15 cellular contexts compared by ENCODE assay signal in genomic region chr5:147410496-147411395, GRCh38.
DNase-seq lines count a peak whose midpoint lies in the region; ATAC-seq and TF ChIP-seq lines count a peak whose summit lies in the region.
"Had no signal": no experiment of that assay in that cellular context is flagged by ENCODE, and none has a peak within 500 bp of the region (broad histone marks: within the 10 kb centered on the region; RNA-seq: fewer than 3 reads in every experiment).

No MANE protein-coding gene starts in this region.

- H3K9me3 ChIP-seq in SK-N-SH (no peaks in the 10 kb centered on the region), neural progenitor cell (ENCODE audit: low read depth) (no peaks in the 10 kb centered on the region), transverse colon (no peaks in the 10 kb centered on the region)
- H3K9me3 ChIP-seq: upper lobe of right lung had no signal

- POLR2A ChIA-PET in SK-N-SH (lab: Yijun Ruan, JAX), result no interaction called here

- DNase-seq in SK-N-SH, result peak; percentile 40
- DNase-seq in glutamatergic neuron, result peak; percentile 53
- no peak for DNase-seq in neural progenitor cell (ENCODE audit: low spot score)
- no peak for DNase-seq in transverse colon
- DNase-seq in hypothalamus (lab: John Stamatoyannopoulos, UW), result no peak
- DNase-seq: activated CD4-positive, alpha-beta T cell treated with anti-CD3 and anti-CD28 coated beads, Interleukin-2, amount 50 U/mL, for 1 hour; activated naive CD8-positive, alpha-beta T cell treated with anti-CD3 and anti-CD28 coated beads for 36 hours; activated T-cell treated with anti-CD3 and anti-CD28 coated beads, Interleukin-2, amount 50 U/mL, for 1 hour; cerebellar nuclear complex; NCI-H1092; SIG-M5; stimulated activated CD4-positive, alpha-beta T cell treated with anti-CD3 and anti-CD28 coated beads, Interleukin-2, amount 100 ng/mL, for 48 hours; upper lobe of right lung had no signal

- TF ChIP-seq EP300 in SK-N-SH (IDR thresholded peaks at IDR 0.05; ENCODE audit: borderline replicate concordance in 1 of 2, low read depth in 1 of 2, low read length in 1 of 2) (peak in 1 of 2 experiments; percentile 57; a peak in 1 of 4 replicates), transverse colon (IDR thresholded peaks at IDR 0.05; ENCODE audit: low read depth) (no peak)

- no peak overlapping the region for H3K4me3 Mint-ChIP-seq in glutamatergic neuron (ENCODE audit: unreplicated experiment)
- H3K4me3 Mint-ChIP-seq in neural progenitor cell, result no peak overlapping the region
- H3K4me3 Mint-ChIP-seq: activated naive CD8-positive, alpha-beta T cell treated with anti-CD3 and anti-CD28 coated beads for 36 hours had no signal

- CTCF ChIA-PET in SK-N-SH (lab: Yijun Ruan, JAX), result interaction anchor here (1.0 to 4.3 kb wide), 6 partner anchors 10 to 222 kb away, joined by 3 to 21 read pairs (median 6); no protein-coding TSS in a partner anchor

- H3K9ac ChIP-seq in SK-N-SH (no peak overlapping the region), neural progenitor cell (no peak overlapping the region)

- H3K36me3 Mint-ChIP-seq in glutamatergic neuron (ENCODE audit: unreplicated experiment), result peaks cover 22% of the 10 kb centered on the region
- H3K36me3 Mint-ChIP-seq in neural progenitor cell, result peaks cover 69% of the 10 kb centered on the region
- H3K36me3 Mint-ChIP-seq: activated naive CD8-positive, alpha-beta T cell treated with anti-CD3 and anti-CD28 coated beads for 36 hours had no signal

- peaks cover 3% of the 10 kb centered on the region for H3K9me3 Mint-ChIP-seq in glutamatergic neuron (ENCODE audit: unreplicated experiment)
- H3K9me3 Mint-ChIP-seq in neural progenitor cell, result no peaks in the 10 kb centered on the region
- H3K9me3 Mint-ChIP-seq: activated naive CD8-positive, alpha-beta T cell treated with anti-CD3 and anti-CD28 coated beads for 36 hours had no signal

- no peak overlapping the region for H3K4me3 ChIP-seq in SK-N-SH (ENCODE audit: low read depth in 2 of 2, low read length in 1 of 2)
- H3K4me3 ChIP-seq in neural progenitor cell, result no peak overlapping the region
- H3K4me3 ChIP-seq in transverse colon, result no peak overlapping the region
- H3K4me3 ChIP-seq: upper lobe of right lung had no signal

- H3F3A ChIP-seq in SK-N-SH (replicated peaks; ENCODE audit: insufficient read depth) (peaks cover 7% of the 10 kb centered on the region), neural progenitor cell (ENCODE audit: low read depth) (peaks cover 65% of the 10 kb centered on the region)

- TF ChIP-seq RAD21 in SK-N-SH (IDR thresholded peaks at IDR 0.05; ENCODE audit: low read length), result no peak

- 71% methylated on average over 8 of the region's 8 CpGs for WGBS in SK-N-SH (ENCODE audit: low lambda C conversion rate)
- WGBS in transverse colon (ENCODE audit: low coverage in 1 of 2), 2 donors, result 58 to 69% methylated on average over 5 to 8 of the region's 8 CpGs

- H3K9me2 ChIP-seq in SK-N-SH, result no peaks in the 10 kb centered on the region

- H3K27me3 ChIP-seq in SK-N-SH (ENCODE audit: insufficient read depth), result no peaks in the 10 kb centered on the region
- H3K27me3 ChIP-seq in neural progenitor cell, result no peaks in the 10 kb centered on the region
- no peaks in the 10 kb centered on the region for H3K27me3 ChIP-seq in transverse colon
- H3K27me3 ChIP-seq: upper lobe of right lung had no signal

- H3K36me3 ChIP-seq in SK-N-SH (replicated peaks in 1 of 2; ENCODE audit: control insufficient read depth in 1 of 2, insufficient read depth in 2 of 2, low read length in 1 of 2) (peaks cover 46 to 87% of the 10 kb centered on the region in 2 experiments), neural progenitor cell (peaks cover 43% of the 10 kb centered on the region), transverse colon (no peaks in the 10 kb centered on the region)
- H3K36me3 ChIP-seq: upper lobe of right lung had no signal

- no peak for TF ChIP-seq POLR2A in transverse colon (IDR thresholded peaks at IDR 0.05)

- ATAC-seq in HG03378 (IDR thresholded peaks at IDR 0.05; ENCODE audit: unreplicated experiment) (no peak), HG03025 (IDR thresholded peaks at IDR 0.05; ENCODE audit: low FRiP score, unreplicated experiment) (no peak)
- ATAC-seq: upper lobe of right lung had no signal

- in situ Hi-C loops in transverse colon (cut with MboI; ENCODE audit: low pct_ligation_motif_present in 1 of 4, low pct_unique_long_range_greater_than_20kb in 1 of 4, low sequenced_read_pairs in 3 of 4), result no loop called here

- H3K27ac Mint-ChIP-seq in glutamatergic neuron (ENCODE audit: unreplicated experiment) (peak overlapping the region; percentile 67), neural progenitor cell (peak overlapping the region; percentile 30)
- H3K27ac Mint-ChIP-seq: activated naive CD8-positive, alpha-beta T cell treated with anti-CD3 and anti-CD28 coated beads for 36 hours had no signal

- peaks cover 5% of the 10 kb centered on the region for H3K27me3 Mint-ChIP-seq in glutamatergic neuron (ENCODE audit: unreplicated experiment)
- no peaks in the 10 kb centered on the region for H3K27me3 Mint-ChIP-seq in neural progenitor cell (ENCODE audit: insufficient read depth, low read depth)
- H3K27me3 Mint-ChIP-seq: activated naive CD8-positive, alpha-beta T cell treated with anti-CD3 and anti-CD28 coated beads for 36 hours had no signal

- H3K4me1 ChIP-seq in SK-N-SH (ENCODE audit: control insufficient read depth in 1 of 2, insufficient read depth in 2 of 2, low read depth in 1 of 2, low read length in 1 of 2), result peaks cover 10 to 27% of the 10 kb centered on the region in 2 experiments; a peak in 3 of 4 replicates
- peaks cover 17% of the 10 kb centered on the region for H3K4me1 ChIP-seq in neural progenitor cell
- peaks cover 0 to 21% (median 3%) of the 10 kb centered on the region in 4 donors for H3K4me1 ChIP-seq in transverse colon

- H3K4me2 ChIP-seq in SK-N-SH, result no peak overlapping the region
- no peak overlapping the region for H3K4me2 ChIP-seq in neural progenitor cell

- TF ChIP-seq CTCF in SK-N-SH (IDR thresholded peaks at IDR 0.05), result no peak
- TF ChIP-seq CTCF in glutamatergic neuron (IDR thresholded peaks at IDR 0.05; ENCODE audit: partially characterized antibody, unreplicated experiment), result no peak
- no peak for TF ChIP-seq CTCF in neural progenitor cell (IDR thresholded peaks at IDR 0.05)
- no peak for TF ChIP-seq CTCF in transverse colon (IDR thresholded peaks at IDR 0.05)

- H3K27ac ChIP-seq in SK-N-SH (ENCODE audit: low read depth in 2 of 2, low read length in 1 of 2) (peak overlapping the region; percentile 34 to 81; a peak in 3 of 4 replicates), neural progenitor cell (peak overlapping the region; percentile 83), transverse colon (peak overlapping the region; percentile 39 to 66 (median 56))
- H3K27ac ChIP-seq: upper lobe of right lung had no signal

- intact Hi-C loops in transverse colon (cut with DNase I; ENCODE audit: low total_unique reads), result no loop called here

- H2AFZ ChIP-seq in SK-N-SH (ENCODE audit: low read depth) (no peak overlapping the region), neural progenitor cell (replicated peaks) (no peak overlapping the region)

- H3K79me2 ChIP-seq in SK-N-SH (ENCODE audit: insufficient read depth) (no peaks in the 10 kb centered on the region), neural progenitor cell (ENCODE audit: low read depth) (peaks cover 99% of the 10 kb centered on the region)

- H3K4me1 Mint-ChIP-seq in glutamatergic neuron (ENCODE audit: low read depth, unreplicated experiment) (peaks cover 25% of the 10 kb centered on the region), neural progenitor cell (no peaks in the 10 kb centered on the region)
- H3K4me1 Mint-ChIP-seq: activated naive CD8-positive, alpha-beta T cell treated with anti-CD3 and anti-CD28 coated beads for 36 hours had no signal

- H4K20me1 ChIP-seq in SK-N-SH (ENCODE audit: insufficient read depth) (peaks cover 6% of the 10 kb centered on the region), neural progenitor cell (ENCODE audit: low read depth) (peaks cover 63% of the 10 kb centered on the region)

TF ChIP-seq in SK-N-SH, 30 proteins besides CTCF, POLR2A, EP300 and RAD21:
- TF ChIP-seq MXI1 (IDR thresholded peaks at IDR 0.05; ENCODE audit: low read depth, low read length), result no peak
- TF ChIP-seq RCOR1 (IDR thresholded peaks at IDR 0.05; ENCODE audit: low read length), result peak; percentile 86; the same call in 1 of the 2 replicates
- TF ChIP-seq, protein P1, sequence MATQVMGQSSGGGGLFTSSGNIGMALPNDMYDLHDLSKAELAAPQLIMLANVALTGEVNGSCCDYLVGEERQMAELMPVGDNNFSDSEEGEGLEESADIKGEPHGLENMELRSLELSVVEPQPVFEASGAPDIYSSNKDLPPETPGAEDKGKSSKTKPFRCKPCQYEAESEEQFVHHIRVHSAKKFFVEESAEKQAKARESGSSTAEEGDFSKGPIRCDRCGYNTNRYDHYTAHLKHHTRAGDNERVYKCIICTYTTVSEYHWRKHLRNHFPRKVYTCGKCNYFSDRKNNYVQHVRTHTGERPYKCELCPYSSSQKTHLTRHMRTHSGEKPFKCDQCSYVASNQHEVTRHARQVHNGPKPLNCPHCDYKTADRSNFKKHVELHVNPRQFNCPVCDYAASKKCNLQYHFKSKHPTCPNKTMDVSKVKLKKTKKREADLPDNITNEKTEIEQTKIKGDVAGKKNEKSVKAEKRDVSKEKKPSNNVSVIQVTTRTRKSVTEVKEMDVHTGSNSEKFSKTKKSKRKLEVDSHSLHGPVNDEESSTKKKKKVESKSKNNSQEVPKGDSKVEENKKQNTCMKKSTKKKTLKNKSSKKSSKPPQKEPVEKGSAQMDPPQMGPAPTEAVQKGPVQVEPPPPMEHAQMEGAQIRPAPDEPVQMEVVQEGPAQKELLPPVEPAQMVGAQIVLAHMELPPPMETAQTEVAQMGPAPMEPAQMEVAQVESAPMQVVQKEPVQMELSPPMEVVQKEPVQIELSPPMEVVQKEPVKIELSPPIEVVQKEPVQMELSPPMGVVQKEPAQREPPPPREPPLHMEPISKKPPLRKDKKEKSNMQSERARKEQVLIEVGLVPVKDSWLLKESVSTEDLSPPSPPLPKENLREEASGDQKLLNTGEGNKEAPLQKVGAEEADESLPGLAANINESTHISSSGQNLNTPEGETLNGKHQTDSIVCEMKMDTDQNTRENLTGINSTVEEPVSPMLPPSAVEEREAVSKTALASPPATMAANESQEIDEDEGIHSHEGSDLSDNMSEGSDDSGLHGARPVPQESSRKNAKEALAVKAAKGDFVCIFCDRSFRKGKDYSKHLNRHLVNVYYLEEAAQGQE (IDR thresholded peaks at IDR 0.05; ENCODE audit: low read depth, low read length), result no peak
- peak; percentile 54 for TF ChIP-seq GATA2 (CRISPR knock-in tag; IDR thresholded peaks at IDR 0.05)
- TF ChIP-seq CHD2 (IDR thresholded peaks at IDR 0.05; ENCODE audit: low read length, partially characterized antibody), result peak; percentile 18
- no peak for TF ChIP-seq NRF1 (IDR thresholded peaks at IDR 0.05; ENCODE audit: low read depth, low read length)
- TF ChIP-seq SIN3A (IDR thresholded peaks at IDR 0.05; ENCODE audit: borderline replicate concordance, low read depth, low read length), result no peak
- peak; percentile 31; the same call in 1 of the 2 replicates for TF ChIP-seq TCF12 (IDR thresholded peaks at IDR 0.05)
- TF ChIP-seq YY1 (IDR thresholded peaks at IDR 0.05; ENCODE audit: low read depth), result no peak

Comparison
In these comparisons a context has a peak if more than half of its experiments do, and no peak if none do; other contexts are left out.
1. DNase-seq: peak in SK-N-SH (single experiment) and glutamatergic neuron (single experiment); none in neural progenitor cell (single experiment), transverse colon (single experiment) and hypothalamus (0 of 51).
2. Peak in every context shown above with its lines, with median percentiles within 50 percentile points of each other: H3K27ac ChIP-seq.